ENCODE assay signal across 9 cellular contexts in genomic region chr17:29621751-29622194, GRCh38. TPM values are rescaled to one million over a fixed set of nuclear protein-coding genes. Genes with fewer than 3 reads are reported as not detected.
A peak's percentile ranks its signal among the peaks of the same experiment; 100 is the strongest.
DNase-seq lines count a peak whose midpoint lies in the region; ATAC-seq and TF ChIP-seq lines count a peak whose summit lies in the region.
"Had no signal": no experiment of that assay in that cellular context is flagged by ENCODE, and none has a peak within 500 bp of the region (broad histone marks: within the 10 kb centered on the region; RNA-seq: fewer than 3 reads in every experiment).

No MANE protein-coding gene starts in this region.

- H3K9me3 ChIP-seq in T-helper 17 cell (ENCODE audit: control insufficient read depth, low read length, poor library complexity, severe bottlenecking) (no peaks in the 10 kb centered on the region), gastroesophageal sphincter (no peaks in the 10 kb centered on the region)

- DNase-seq in H7 (peak; percentile 29), T-helper 17 cell (no peak), hippocampal formation (lab: John Stamatoyannopoulos, UW) (no peak), dedifferentiated amniotic fluid mesenchymal stem cell (ENCODE audit: extremely low spot score) (no peak), HuH-7.5 (ENCODE audit: low spot score) (no peak), globus pallidus (ENCODE audit: low spot score) (no peak)
- DNase-seq: NCI-H345 had no signal

- TF ChIP-seq POLR2A in gastroesophageal sphincter (IDR thresholded peaks at IDR 0.05) = no peak

- TF ChIP-seq EP300 in gastroesophageal sphincter (IDR thresholded peaks at IDR 0.05) = no peak

- H3K27me3 ChIP-seq in H7 (ENCODE audit: control insufficient read depth, insufficient read depth, low read length) (peaks cover 41% of the 10 kb centered on the region), gastroesophageal sphincter (no peaks in the 10 kb centered on the region)

- WGBS in gastroesophageal sphincter (ENCODE audit: low coverage in 1 of 2), 2 donors = 8 to 40% methylated on average over 1 to 2 of the region's 8 CpGs

- H3K36me3 Mint-ChIP-seq in T-helper 17 cell (ENCODE audit: low read depth) = no peaks in the 10 kb centered on the region

- H3K4me3 ChIP-seq in H7 (ENCODE audit: insufficient read depth, low read depth, low read length) = no peak overlapping the region
- H3K4me3 ChIP-seq in gastroesophageal sphincter = peak overlapping the region; percentile 59 to 82
- peak overlapping the region in 6 of 7 experiments; percentile 47 to 56 (median 52) for H3K4me3 ChIP-seq in skin epidermis

- peaks cover 36% of the 10 kb centered on the region for H3K4me1 Mint-ChIP-seq in T-helper 17 cell

- peaks cover 0 to 72% (median 45%) of the 10 kb centered on the region in 3 donors for H3K4me1 ChIP-seq in gastroesophageal sphincter

- no peaks in the 10 kb centered on the region for H3K27me3 Mint-ChIP-seq in T-helper 17 cell

- H3K27ac Mint-ChIP-seq in T-helper 17 cell = no peak overlapping the region

- H3K36me3 ChIP-seq in H7 (replicated peaks; ENCODE audit: control insufficient read depth, insufficient read depth, low read length) (no peaks in the 10 kb centered on the region), gastroesophageal sphincter (no peaks in the 10 kb centered on the region)

- H3K4me3 Mint-ChIP-seq in T-helper 17 cell = peak overlapping the region; percentile 86

- peak overlapping the region; percentile 66 to 92 (median 88) for H3K27ac ChIP-seq in gastroesophageal sphincter
- peak overlapping the region in 2 of 21 experiments; percentile 17 to 25 for H3K27ac ChIP-seq in skin epidermis

- TF ChIP-seq CTCF in gastroesophageal sphincter (IDR thresholded peaks at IDR 0.05) = no peak

- no peak for ATAC-seq in T-helper 17 cell
- no peak for ATAC-seq in gastroesophageal sphincter

RNA-seq across cellular contexts. Expression of gene CORO6, which starts 0.9 kb away (rescaled TPM):
- 3.9 and 6.9 TPM in 2 replicates for total RNA-seq in H7 (2014; rRNA removed; shearing (Covaris generic))
- total RNA-seq in T-helper 17 cell (1 to 10 TPM; 1.7 to 2.6 TPM), gastroesophageal sphincter (100 to 1,000 TPM in 1 of 4 donors, 10 to 100 TPM in 3; 18.1 to 138 (median 39.4) TPM)

RNA-seq across cellular contexts. Expression of gene ANKRD13B, which starts 28.8 kb away (rescaled TPM):
- 11.1 and 11.9 TPM in 2 replicates for total RNA-seq in H7 (2014; rRNA removed; shearing (Covaris generic))
- total RNA-seq in T-helper 17 cell (1 to 10 TPM; 5.9 to 7.9 TPM), gastroesophageal sphincter (10 to 100 TPM in 2 of 4 donors, 1 to 10 TPM in 2; 4.4 to 22.8 (median 10.0) TPM)

RNA-seq across cellular contexts. Expression of gene GIT1, which starts 32.3 kb away (rescaled TPM):
- 40.3 and 46.1 TPM in 2 replicates for total RNA-seq in H7 (2014; rRNA removed; shearing (Covaris generic))
- total RNA-seq in T-helper 17 cell = 10 to 100 TPM; 45.4 to 48.3 TPM
- 10 to 100 TPM; 30.4 to 47.8 (median 35.8) TPM for total RNA-seq in gastroesophageal sphincter

RNA-seq across cellular contexts. Expression of gene TP53I13, which starts 53.3 kb away (rescaled TPM):
- total RNA-seq in H7 (2014; rRNA removed; shearing (Covaris generic)) = 42.9 and 45.8 TPM in 2 replicates
- total RNA-seq in T-helper 17 cell (10 to 100 TPM; 92.2 to 98.6 TPM), gastroesophageal sphincter (10 to 100 TPM; 41.5 to 57.3 (median 52.1) TPM)

RNA-seq across cellular contexts. Expression of gene ABHD15, which starts 54.9 kb away (rescaled TPM):
- 1.7 TPM in 2 replicates for total RNA-seq in H7 (2014; rRNA removed; shearing (Covaris generic))
- 10 to 100 TPM; 14.2 to 15.6 TPM for total RNA-seq in T-helper 17 cell
- 10 to 100 TPM in 3 of 4 donors, 1 to 10 TPM in 1; 5.4 to 12.6 (median 11.1) TPM for total RNA-seq in gastroesophageal sphincter
